Comparison of ENCODE assay signal across 8 cellular contexts in genomic region chr15:78811124-78811824, GRCh38. TPM values are rescaled to one million over a fixed set of nuclear protein-coding genes. Genes with fewer than 3 reads are reported as not detected.
A peak's percentile ranks its signal among the peaks of the same experiment; 100 is the strongest.
DNase-seq lines count a peak whose midpoint lies in the region; ATAC-seq and TF ChIP-seq lines count a peak whose summit lies in the region.

TSS of gene ADAMTS7 (minus strand) at chr15:78811464. CDS start at chr15:78811220, 244 bp downstream.

- peaks cover 20% of the 10 kb centered on the region for H3K4me1 Mint-ChIP-seq in mesothelial cell of epicardium

- peak; percentile 62 for ATAC-seq in GM21825 (IDR thresholded peaks at IDR 0.05; ENCODE audit: unreplicated experiment)
- no peak for ATAC-seq in HG03378 (IDR thresholded peaks at IDR 0.05; ENCODE audit: unreplicated experiment)

- H3K4me3 Mint-ChIP-seq in mesothelial cell of epicardium = peak within 1 kb of the TSS; percentile 90

- peak within 1 kb of the TSS; percentile 90 for H3K27ac Mint-ChIP-seq in mesothelial cell of epicardium

- H3K36me3 Mint-ChIP-seq in mesothelial cell of epicardium = no peaks in the 10 kb centered on the region

- no peaks in the 10 kb centered on the region for H3K9me3 Mint-ChIP-seq in mesothelial cell of epicardium

- peak; percentile 80 for TF ChIP-seq CTCF in mesothelial cell of epicardium (IDR thresholded peaks at IDR 0.05; ENCODE audit: unreplicated experiment)

- H3K27me3 Mint-ChIP-seq in mesothelial cell of epicardium (ENCODE audit: low read depth) = peaks cover 5% of the 10 kb centered on the region

- peak; percentile 30 for DNase-seq in DMS114 treated with DMSO at 0.1 percent for 48 hours (lab: John Stamatoyannopoulos, UW; ENCODE audit: unreplicated experiment)
- DNase-seq in NCI-H2171 (lab: John Stamatoyannopoulos, UW) = peak; percentile 24
- peak; percentile 87 for DNase-seq in activated CD8-positive, alpha-beta memory T cell treated with anti-CD3 and anti-CD28 coated beads, Interleukin-2, amount 50 U/mL, for 48 hours
- peak; percentile 93 for DNase-seq in epidermal melanocyte (ENCODE audit: insufficient read length, low spot score)
- peak; percentile 79 to 86 for DNase-seq in mesothelial cell of epicardium (ENCODE audit: low spot score in 2 of 2, unreplicated experiment in 2 of 2)
- peak; percentile 77 for DNase-seq in stimulated activated CD8-positive, alpha-beta memory T cell treated with anti-CD3 and anti-CD28 coated beads, Interleukin-4, amount 100 ng/mL, for 48 hours

RNA-seq across cellular contexts. Expression of gene ADAMTS7, which starts in this region (rescaled TPM):
- 98.7 to 101 TPM (median 99.2 TPM) in 3 replicates for total RNA-seq in mesothelial cell of epicardium

Comparison
In these comparisons a context has a peak if more than half of its experiments do, and no peak if none do; other contexts are left out.
1. DNase-seq: peak in every context shown above with its lines; median percentile 93 in epidermal melanocyte; 87 in activated CD8-positive, alpha-beta memory T cell treated with anti-CD3 and anti-CD28 coated beads, Interleukin-2, amount 50 U/mL, for 48 hours; 82 in mesothelial cell of epicardium; 77 in stimulated activated CD8-positive, alpha-beta memory T cell treated with anti-CD3 and anti-CD28 coated beads, Interleukin-4, amount 100 ng/mL, for 48 hours; 30 in DMS114 treated with DMSO at 0.1 percent for 48 hours; 24 in NCI-H2171.